12 cellular contexts compared by ENCODE assay signal in genomic region chr12:9864913-9865675, GRCh38. TPM values are rescaled to one million over a fixed set of nuclear protein-coding genes. Genes with fewer than 3 reads are reported as not detected.
DNase-seq lines count a peak whose midpoint lies in the region; ATAC-seq, FAIRE-seq and TF ChIP-seq lines count a peak whose summit lies in the region.
"Had no signal": no experiment of that assay in that cellular context is flagged by ENCODE, and none has a peak within 500 bp of the region (broad histone marks: within the 10 kb centered on the region; RNA-seq: fewer than 3 reads in every experiment).

No MANE protein-coding gene starts in this region.

- CTCF ChIA-PET in activated CD8-positive, alpha-beta memory T cell treated with anti-CD3 and anti-CD28 coated beads, Interleukin-2, amount 10 ng/mL, durations not matched to agents 7 days and 5 days (lab: Charles Lee), result interaction anchor here (0.7 to 2.5 kb wide), 6 partner anchors 42 to 117 kb away, joined by 3 to 11 read pairs (median 6); partner anchors contain the start of gene CD69

- no peak for TF ChIP-seq CTCF in kidney (IDR thresholded peaks at IDR 0.05; ENCODE audit: borderline replicate concordance, extremely low read depth, insufficient read depth)

- H3K4me1 Mint-ChIP-seq in activated CD8-positive, alpha-beta memory T cell treated with anti-CD3 and anti-CD28 coated beads, Interleukin-2, amount 10 ng/mL, durations not matched to agents 7 days and 5 days, result peaks cover 32% of the 10 kb centered on the region
- H3K4me1 Mint-ChIP-seq in T-helper 17 cell, result peaks cover 38% of the 10 kb centered on the region

- no peak overlapping the region for H3K27ac ChIP-seq in kidney (ENCODE audit: low read depth in 2 of 2, low read length in 2 of 2)
- peak overlapping the region; percentile 8 for H3K27ac ChIP-seq in subcutaneous abdominal adipose tissue (ENCODE audit: low read depth, low read length)

- intact Hi-C loops in kidney (cut with DNase I), result no loop called here

- no peak for DNase-seq in activated CD8-positive, alpha-beta memory T cell treated with anti-CD3 and anti-CD28 coated beads, Interleukin-2, amount 10 ng/mL, durations not matched to agents 7 days and 5 days
- no peak for DNase-seq in activated CD8-positive, alpha-beta memory T cell treated with anti-CD3 and anti-CD28 coated beads, Interleukin-2, amount 50 U/mL, for 48 hours
- DNase-seq in T-helper 17 cell (no peak), kidney (no peak), globus pallidus (ENCODE audit: low spot score) (no peak), EL (no peak), H4 (ENCODE audit: low spot score) (no peak)
- DNase-seq: AML-193; NCI-H2029 treated with DMSO at 0.1 percent for 48 hours; retina; stimulated activated CD8-positive, alpha-beta memory T cell treated with anti-CD3 and anti-CD28 coated beads, Interleukin-4, amount 100 ng/mL, for 48 hours had no signal

- H3K4me1 ChIP-seq in kidney (ENCODE audit: control insufficient read depth in 1 of 2, insufficient read depth in 1 of 2, low read depth in 1 of 2, low read length in 2 of 2) (no peaks in the 10 kb centered on the region), subcutaneous abdominal adipose tissue (ENCODE audit: control insufficient read depth in 5 of 5, insufficient read depth in 5 of 5, low read length in 5 of 5) (peaks cover 0 to 10% (median 3%) of the 10 kb centered on the region in 5 donors)

- H3K27ac Mint-ChIP-seq in activated CD8-positive, alpha-beta memory T cell treated with anti-CD3 and anti-CD28 coated beads, Interleukin-2, amount 10 ng/mL, durations not matched to agents 7 days and 5 days, result peak overlapping the region; percentile 90
- H3K27ac Mint-ChIP-seq in T-helper 17 cell, result peak overlapping the region; percentile 100

- peaks cover 10% of the 10 kb centered on the region for H3K9me3 Mint-ChIP-seq in activated CD8-positive, alpha-beta memory T cell treated with anti-CD3 and anti-CD28 coated beads, Interleukin-2, amount 10 ng/mL, durations not matched to agents 7 days and 5 days (ENCODE audit: low read depth)

- no peak overlapping the region for H3K9ac ChIP-seq in kidney (ENCODE audit: low read length in 2 of 2)
- peak overlapping the region in 2 of 5 donors; percentile 56 to 78 for H3K9ac ChIP-seq in subcutaneous abdominal adipose tissue (ENCODE audit: low read length in 5 of 5)

- no peak for FAIRE-seq in kidney (lab: Jason Lieb, UNC)

- no peaks in the 10 kb centered on the region for H3K36me3 ChIP-seq in kidney (ENCODE audit: control insufficient read depth in 1 of 2, insufficient read depth in 2 of 2, low read length in 2 of 2)
- H3K36me3 ChIP-seq in subcutaneous abdominal adipose tissue (ENCODE audit: control insufficient read depth in 5 of 5, insufficient read depth in 5 of 5, low read length in 5 of 5), result peaks cover 0 to 3% (median 0%) of the 10 kb centered on the region in 5 donors

- H3K27me3 Mint-ChIP-seq in activated CD8-positive, alpha-beta memory T cell treated with anti-CD3 and anti-CD28 coated beads, Interleukin-2, amount 10 ng/mL, durations not matched to agents 7 days and 5 days, result no peaks in the 10 kb centered on the region
- H3K27me3 Mint-ChIP-seq in T-helper 17 cell, result no peaks in the 10 kb centered on the region

- peak overlapping the region; percentile 85 for H3K4me3 Mint-ChIP-seq in activated CD8-positive, alpha-beta memory T cell treated with anti-CD3 and anti-CD28 coated beads, Interleukin-2, amount 10 ng/mL, durations not matched to agents 7 days and 5 days
- peak overlapping the region; percentile 89 for H3K4me3 Mint-ChIP-seq in T-helper 17 cell

- peak overlapping the region; percentile 21 to 30 for H3K4me3 ChIP-seq in kidney (ENCODE audit: low read length in 2 of 2)
- peak overlapping the region; percentile 13 to 84 (median 64) for H3K4me3 ChIP-seq in subcutaneous abdominal adipose tissue (ENCODE audit: low read depth in 1 of 5, low read length in 5 of 5)

- peaks cover 49% of the 10 kb centered on the region for H3K36me3 Mint-ChIP-seq in activated CD8-positive, alpha-beta memory T cell treated with anti-CD3 and anti-CD28 coated beads, Interleukin-2, amount 10 ng/mL, durations not matched to agents 7 days and 5 days
- peaks cover 5% of the 10 kb centered on the region for H3K36me3 Mint-ChIP-seq in T-helper 17 cell (ENCODE audit: low read depth)

- H3K9me3 ChIP-seq in T-helper 17 cell (ENCODE audit: control insufficient read depth, low read length, poor library complexity, severe bottlenecking) (no peaks in the 10 kb centered on the region), kidney (ENCODE audit: control insufficient read depth in 1 of 2, low read length in 2 of 2) (no peaks in the 10 kb centered on the region), subcutaneous abdominal adipose tissue (ENCODE audit: control insufficient read depth in 5 of 5, low read length in 5 of 5) (peaks cover 0 to 10% (median 5%) of the 10 kb centered on the region in 5 donors)

- peak; percentile 55 for ATAC-seq in activated CD8-positive, alpha-beta memory T cell treated with anti-CD3 and anti-CD28 coated beads, Interleukin-2, amount 10 ng/mL, durations not matched to agents 7 days and 5 days
- ATAC-seq in T-helper 17 cell, result peak; percentile 29

- H3K27me3 ChIP-seq in subcutaneous abdominal adipose tissue (ENCODE audit: control insufficient read depth in 5 of 5, insufficient read depth in 4 of 5, low read length in 5 of 5), result no peaks in the 10 kb centered on the region

RNA-seq across cellular contexts. Expression of gene CLEC2B, which starts 4.1 kb away (rescaled TPM):
- total RNA-seq in activated CD8-positive, alpha-beta memory T cell treated with anti-CD3 and anti-CD28 coated beads, Interleukin-2, amount 10 ng/mL, durations not matched to agents 7 days and 5 days, result 10 to 100 TPM; 55.1 to 55.3 TPM
- total RNA-seq in T-helper 17 cell (100 to 1,000 TPM in 1 of 2 donors, 10 to 100 TPM in 1; 59.9 to 116 TPM), kidney (11.8 TPM)
- 7.0 TPM for polyA plus RNA-seq in kidney (ENCODE audit: insufficient read depth, low read depth, low replicate concordance)
- total RNA-seq in H4 (2014; rRNA removed; shearing (Covaris generic)), result 32.7 and 68.8 TPM in 2 replicates

RNA-seq across cellular contexts. Expression of gene KLRF2, which starts 16.2 kb away (rescaled TPM):
- 1 to 10 TPM in 1 of 2 experiments, not detected in 1; 1.6 TPM for total RNA-seq in activated CD8-positive, alpha-beta memory T cell treated with anti-CD3 and anti-CD28 coated beads, Interleukin-2, amount 10 ng/mL, durations not matched to agents 7 days and 5 days
- total RNA-seq in T-helper 17 cell, result not detected
- not detected for total RNA-seq in kidney
- polyA plus RNA-seq in kidney (ENCODE audit: insufficient read depth, low read depth, low replicate concordance), result not detected
- not detected in 2 replicates for total RNA-seq in H4 (2014; rRNA removed; shearing (Covaris generic))

RNA-seq across cellular contexts. Expression of gene KLRF1, which starts 37.8 kb away (rescaled TPM):
- under 1 TPM; 0.44 to 0.54 TPM for total RNA-seq in activated CD8-positive, alpha-beta memory T cell treated with anti-CD3 and anti-CD28 coated beads, Interleukin-2, amount 10 ng/mL, durations not matched to agents 7 days and 5 days
- total RNA-seq in T-helper 17 cell (under 1 TPM; 0.52 to 0.57 TPM), kidney (2.0 TPM)
- polyA plus RNA-seq in kidney (ENCODE audit: insufficient read depth, low read depth, low replicate concordance), result 2.0 TPM
- total RNA-seq in H4 (2014; rRNA removed; shearing (Covaris generic)), result 0.49 and 0.75 TPM in 2 replicates
